Comparison of ENCODE assay signal across 11 cellular contexts in the genomic region with DNA sequence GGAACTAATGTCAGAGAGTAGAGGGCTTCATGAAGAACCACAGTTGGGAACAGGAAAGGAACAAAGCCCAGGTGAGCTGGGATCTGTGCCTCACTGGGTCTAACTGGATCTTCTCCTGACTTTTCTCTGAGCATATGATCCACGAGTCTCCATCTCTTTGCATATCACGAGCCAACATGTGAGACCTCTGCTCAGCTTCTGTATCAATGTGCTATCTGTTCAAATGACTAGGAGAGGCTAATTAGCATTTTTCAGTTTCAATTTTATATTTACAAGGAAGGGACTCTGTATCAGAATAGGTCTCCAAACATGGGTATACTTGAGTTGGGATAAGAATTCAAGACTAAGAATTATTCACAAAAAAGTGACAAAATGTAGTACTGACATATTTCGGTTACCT.
"Had no signal": no experiment of that assay in that cellular context is flagged by ENCODE, and none has a peak within 500 bp of the region (broad histone marks: within the 10 kb centered on the region; RNA-seq: fewer than 3 reads in every experiment).

No MANE protein-coding gene starts in this region.

- ATAC-seq: HCT116, K562 had no signal

- H3K9me3 ChIP-seq: HAP-1 had no signal

- FAIRE-seq: HTR-8/SVneo, K562 had no signal

- DNase-seq: GM23248, GOT3, H7, HFFc6, IMR-90, Kasumi-1, KG1 had no signal

- H3K27ac ChIP-seq: GM23248 had no signal

- H3K36me3 ChIP-seq: HAP-1 had no signal

- H2AFZ ChIP-seq: GM23248 had no signal

- H3K4me1 ChIP-seq: HAP-1 had no signal

- H3K9ac ChIP-seq: GM23248 had no signal

- H3K4me3 ChIP-seq: GM23248, HAP-1, K562 had no signal
